In the genomic region with DNA sequence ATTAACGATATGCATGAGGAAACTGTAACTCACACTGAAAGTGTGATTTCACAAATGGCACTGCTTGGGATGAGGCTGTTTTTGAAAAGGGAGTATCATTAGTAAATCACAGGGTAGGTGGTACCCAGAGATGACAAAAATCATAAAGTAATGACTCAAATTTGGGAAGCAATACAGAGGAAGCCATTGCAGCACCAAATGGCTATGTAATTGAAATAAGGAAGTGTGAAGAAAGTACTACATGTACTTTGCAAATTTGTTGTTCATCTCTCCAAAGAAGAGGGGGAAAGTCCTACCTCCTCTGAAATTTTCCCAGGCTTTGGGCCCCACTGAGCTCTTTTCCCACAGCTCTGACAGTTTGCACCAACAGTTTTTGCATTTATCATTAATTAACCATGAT, we compare ENCODE assay signal across 27 cellular contexts. TPM values are rescaled to one million over a fixed set of nuclear protein-coding genes. Genes with fewer than 3 reads are reported as not detected.
"Had no signal": no experiment of that assay in that cellular context is flagged by ENCODE, and none has a peak within 500 bp of the region (broad histone marks: within the 10 kb centered on the region; RNA-seq: fewer than 3 reads in every experiment).

No MANE protein-coding gene starts in this region.

- DNase-seq: cortex of kidney; effector memory CD4-positive, alpha-beta T cell; heart left ventricle; hippocampal formation; left colon; mesendoderm; naive B cell; nephron progenitor cell; psoas muscle; retina; right lobe of liver; stimulated activated CD4-positive, alpha-beta T cell treated with anti-CD3 and anti-CD28 coated beads, Interleukin-15, amount 100 ng/mL, for 24 hours; stimulated activated CD4-positive, alpha-beta T cell treated with anti-CD3 and anti-CD28 coated beads, Interleukin-1b, Interleukin-23, amount 100 ng/mL, for 48 hours; stimulated activated CD4-positive, alpha-beta T cell treated with anti-CD3 and anti-CD28 coated beads, Interleukin-4, amount 100 ng/mL, for 24 hours; stimulated activated naive B cell treated with anti-CD40 and anti-IgM and Interleukin-4, amounts not matched to agents 10 μg/mL and 1 μg/mL and 100 μg/mL, for 72 hours; stomach; substantia nigra; transverse colon had no signal

- H3K4me3 ChIP-seq: heart left ventricle, psoas muscle, right lobe of liver, stomach, thoracic aorta, transverse colon had no signal

- ATAC-seq: esophagus mucosa; left colon; psoas muscle; right lobe of liver; stimulated activated naive B cell treated with anti-CD40 and anti-IgM and Interleukin-4, amounts not matched to agents 10 μg/mL and 1 μg/mL and 100 μg/mL, for 72 hours had no signal

- H3K4me3 Mint-ChIP-seq: naive B cell; nephron progenitor cell; stimulated activated naive B cell treated with anti-CD40 and anti-IgM and Interleukin-4, amounts not matched to agents 10 μg/mL and 1 μg/mL and 100 μg/mL, for 72 hours had no signal

- H3K27me3 ChIP-seq: heart left ventricle, right lobe of liver, stomach had no signal

- H3K9me3 Mint-ChIP-seq: naive B cell; nephron progenitor cell; stimulated activated naive B cell treated with anti-CD40 and anti-IgM and Interleukin-4, amounts not matched to agents 10 μg/mL and 1 μg/mL and 100 μg/mL, for 72 hours had no signal

- H3K36me3 Mint-ChIP-seq: naive B cell; stimulated activated naive B cell treated with anti-CD40 and anti-IgM and Interleukin-4, amounts not matched to agents 10 μg/mL and 1 μg/mL and 100 μg/mL, for 72 hours had no signal

- H3K9me3 ChIP-seq: heart left ventricle, psoas muscle, right lobe of liver, stomach, thoracic aorta, transverse colon had no signal

- H3K27ac ChIP-seq: heart left ventricle, psoas muscle, right lobe of liver, thoracic aorta, transverse colon had no signal

- H3K36me3 ChIP-seq: heart left ventricle, right lobe of liver, stomach, thoracic aorta, transverse colon had no signal

- H3K4me1 ChIP-seq: psoas muscle had no signal

- H3K27ac Mint-ChIP-seq: naive B cell; nephron progenitor cell; stimulated activated naive B cell treated with anti-CD40 and anti-IgM and Interleukin-4, amounts not matched to agents 10 μg/mL and 1 μg/mL and 100 μg/mL, for 72 hours had no signal

RNA-seq across cellular contexts. Expression of gene ABCC12, which starts 12.3 kb away (rescaled TPM):
- total RNA-seq: esophagus mucosa, fibroblast of lung, glomerular endothelial cell, kidney epithelial cell, left colon, lung microvascular endothelial cell, osteoblast, thoracic aorta, transverse colon, urinary bladder had no signal
- polyA plus RNA-seq: fibroblast of lung, liver, urinary bladder had no signal
